In genomic region chr11:66976048-66976467, GRCh38 we compare ENCODE assay signal across 8 cellular contexts. TPM values are rescaled to one million over a fixed set of nuclear protein-coding genes. Genes with fewer than 3 reads are reported as not detected.
A peak's percentile ranks its signal among the peaks of the same experiment; 100 is the strongest.
DNase-seq lines count a peak whose midpoint lies in the region; ATAC-seq and TF ChIP-seq lines count a peak whose summit lies in the region.

No MANE protein-coding gene starts in this region.

- peaks cover 4% of the 10 kb centered on the region for H3K36me3 Mint-ChIP-seq in activated CD4-positive, alpha-beta memory T cell treated with anti-CD3 and anti-CD28 coated beads for 36 hours
- H3K36me3 Mint-ChIP-seq in activated CD4-positive, alpha-beta memory T cell treated with anti-CD3 and anti-CD28 coated beads, Interleukin-2, amount 10 ng/mL, durations not matched to agents 7 days and 5 days (ENCODE audit: low read depth), result no peaks in the 10 kb centered on the region

- 47 to 66% methylated on average over 9 of the region's 9 CpGs for WGBS in sigmoid colon, 2 donors

- no peak overlapping the region for H3K27ac Mint-ChIP-seq in activated CD4-positive, alpha-beta memory T cell treated with anti-CD3 and anti-CD28 coated beads for 36 hours
- H3K27ac Mint-ChIP-seq in activated CD4-positive, alpha-beta memory T cell treated with anti-CD3 and anti-CD28 coated beads, Interleukin-2, amount 10 ng/mL, durations not matched to agents 7 days and 5 days, result no peak overlapping the region
- peak overlapping the region in 1 of 2 donors; percentile 57 for H3K27ac Mint-ChIP-seq in stimulated activated naive CD8-positive, alpha-beta T cell treated with anti-CD3 and anti-CD28 coated beads, Interleukin-15, amount 100 ng/mL, for 72 hours

- no peak for TF ChIP-seq EP300 in sigmoid colon (IDR thresholded peaks at IDR 0.05)

- peak; percentile 40 for DNase-seq in activated CD4-positive, alpha-beta memory T cell treated with anti-CD3 and anti-CD28 coated beads for 36 hours
- DNase-seq in activated CD4-positive, alpha-beta memory T cell treated with anti-CD3 and anti-CD28 coated beads, Interleukin-2, amount 10 ng/mL, durations not matched to agents 7 days and 5 days, result no peak
- DNase-seq in SJCRH30 (peak; percentile 29 to 59), foreskin keratinocyte (no peak), NCI-H345 treated with DMSO at 0.1 percent for 48 hours (lab: John Stamatoyannopoulos, UW; ENCODE audit: unreplicated experiment) (no peak), sigmoid colon (no peak)
- DNase-seq in stimulated activated naive CD8-positive, alpha-beta T cell treated with anti-CD3 and anti-CD28 coated beads, Interleukin-15, amount 100 ng/mL, for 72 hours, result peak in 1 of 2 donors; percentile 20

- H3K27ac ChIP-seq in SJCRH30 (no peak overlapping the region), foreskin keratinocyte (no peak overlapping the region), sigmoid colon (no peak overlapping the region)

- TF ChIP-seq CTCF in foreskin keratinocyte (conservative IDR thresholded peaks at IDR 0.05), result peak; percentile 77
- peak in 1 of 4 experiments; percentile 15 for TF ChIP-seq CTCF in sigmoid colon (IDR thresholded peaks at IDR 0.05)

- intact Hi-C loops in activated CD4-positive, alpha-beta memory T cell treated with anti-CD3 and anti-CD28 coated beads for 36 hours (cut with micrococcal nuclease), result no loop called here
- intact Hi-C loops in sigmoid colon (cut with DNase I), result no loop called here

- CTCF ChIA-PET in activated CD4-positive, alpha-beta memory T cell treated with anti-CD3 and anti-CD28 coated beads for 36 hours (lab: Charles Lee), result interaction anchor here (0.6 to 1.7 kb wide), 10 partner anchors 15 to 590 kb away, joined by 3 to 8 read pairs (median 4); no protein-coding TSS in a partner anchor
- CTCF ChIA-PET in activated CD4-positive, alpha-beta memory T cell treated with anti-CD3 and anti-CD28 coated beads, Interleukin-2, amount 10 ng/mL, durations not matched to agents 7 days and 5 days (lab: Charles Lee), result interaction anchor here (1.0 kb wide), 1 partner anchor 280 kb away, joined by 3 read pairs; no protein-coding TSS in a partner anchor

- no peak for ATAC-seq in foreskin keratinocyte
- peak; percentile 64 for ATAC-seq in stimulated activated naive CD8-positive, alpha-beta T cell treated with anti-CD3 and anti-CD28 coated beads, Interleukin-15, amount 100 ng/mL, for 72 hours
- ATAC-seq in GM21723 (IDR thresholded peaks at IDR 0.05; ENCODE audit: unreplicated experiment), result no peak

- peaks cover 4% of the 10 kb centered on the region for H3K4me1 Mint-ChIP-seq in activated CD4-positive, alpha-beta memory T cell treated with anti-CD3 and anti-CD28 coated beads for 36 hours (ENCODE audit: low read depth)
- peaks cover 3% of the 10 kb centered on the region for H3K4me1 Mint-ChIP-seq in activated CD4-positive, alpha-beta memory T cell treated with anti-CD3 and anti-CD28 coated beads, Interleukin-2, amount 10 ng/mL, durations not matched to agents 7 days and 5 days
- H3K4me1 Mint-ChIP-seq in stimulated activated naive CD8-positive, alpha-beta T cell treated with anti-CD3 and anti-CD28 coated beads, Interleukin-15, amount 100 ng/mL, for 72 hours, result peaks cover 2% of the 10 kb centered on the region

- H3K27me3 ChIP-seq in SJCRH30 (no peaks in the 10 kb centered on the region), foreskin keratinocyte (no peaks in the 10 kb centered on the region), sigmoid colon (no peaks in the 10 kb centered on the region)

- H3K4me3 ChIP-seq in SJCRH30 (no peak overlapping the region), sigmoid colon (no peak overlapping the region)

- TF ChIP-seq POLR2A in sigmoid colon (IDR thresholded peaks at IDR 0.05), result no peak

- no peak overlapping the region for H3K4me3 Mint-ChIP-seq in activated CD4-positive, alpha-beta memory T cell treated with anti-CD3 and anti-CD28 coated beads for 36 hours
- no peak overlapping the region for H3K4me3 Mint-ChIP-seq in activated CD4-positive, alpha-beta memory T cell treated with anti-CD3 and anti-CD28 coated beads, Interleukin-2, amount 10 ng/mL, durations not matched to agents 7 days and 5 days
- no peak overlapping the region for H3K4me3 Mint-ChIP-seq in stimulated activated naive CD8-positive, alpha-beta T cell treated with anti-CD3 and anti-CD28 coated beads, Interleukin-15, amount 100 ng/mL, for 72 hours

- H3K27me3 Mint-ChIP-seq in activated CD4-positive, alpha-beta memory T cell treated with anti-CD3 and anti-CD28 coated beads for 36 hours, result peaks cover 7% of the 10 kb centered on the region
- peaks cover 1% of the 10 kb centered on the region for H3K27me3 Mint-ChIP-seq in activated CD4-positive, alpha-beta memory T cell treated with anti-CD3 and anti-CD28 coated beads, Interleukin-2, amount 10 ng/mL, durations not matched to agents 7 days and 5 days
- H3K27me3 Mint-ChIP-seq in stimulated activated naive CD8-positive, alpha-beta T cell treated with anti-CD3 and anti-CD28 coated beads, Interleukin-15, amount 100 ng/mL, for 72 hours, result peaks cover 17% of the 10 kb centered on the region

- H3K9me3 ChIP-seq in SJCRH30 (replicated peaks) (no peaks in the 10 kb centered on the region), sigmoid colon (peaks cover 0 to 7% (median 3%) of the 10 kb centered on the region in 4 donors)

- POLR2A ChIA-PET in activated CD4-positive, alpha-beta memory T cell treated with anti-CD3 and anti-CD28 coated beads for 36 hours (lab: Charles Lee), result no interaction called here
- POLR2A ChIA-PET in activated CD4-positive, alpha-beta memory T cell treated with anti-CD3 and anti-CD28 coated beads, Interleukin-2, amount 10 ng/mL, durations not matched to agents 7 days and 5 days (lab: Charles Lee), result interaction anchor here (1.3 to 1.9 kb wide), 2 partner anchors 17 to 134 kb away, joined by 3 to 5 read pairs; no protein-coding TSS in a partner anchor

- no peaks in the 10 kb centered on the region for H3K36me3 ChIP-seq in SJCRH30
- H3K36me3 ChIP-seq in sigmoid colon, result no peaks in the 10 kb centered on the region

- no peaks in the 10 kb centered on the region; the same call in 1 of the 2 replicates for H3K4me1 ChIP-seq in SJCRH30
- H3K4me1 ChIP-seq in foreskin keratinocyte, result peaks cover 8% of the 10 kb centered on the region
- H3K4me1 ChIP-seq in sigmoid colon, result no peaks in the 10 kb centered on the region

- peaks cover 18% of the 10 kb centered on the region for H3K9me3 Mint-ChIP-seq in activated CD4-positive, alpha-beta memory T cell treated with anti-CD3 and anti-CD28 coated beads for 36 hours
- peaks cover 2% of the 10 kb centered on the region for H3K9me3 Mint-ChIP-seq in activated CD4-positive, alpha-beta memory T cell treated with anti-CD3 and anti-CD28 coated beads, Interleukin-2, amount 10 ng/mL, durations not matched to agents 7 days and 5 days
- peaks cover 5 to 28% of the 10 kb centered on the region in 2 donors for H3K9me3 Mint-ChIP-seq in stimulated activated naive CD8-positive, alpha-beta T cell treated with anti-CD3 and anti-CD28 coated beads, Interleukin-15, amount 100 ng/mL, for 72 hours

RNA-seq across cellular contexts. Expression of gene C11orf86, which starts 1.0 kb away (rescaled TPM):
- not detected for total RNA-seq in activated CD4-positive, alpha-beta memory T cell treated with anti-CD3 and anti-CD28 coated beads for 36 hours
- total RNA-seq in activated CD4-positive, alpha-beta memory T cell treated with anti-CD3 and anti-CD28 coated beads, Interleukin-2, amount 10 ng/mL, durations not matched to agents 7 days and 5 days, result not detected
- total RNA-seq in SJCRH30 (2014; rRNA removed; shearing (Covaris generic)), result not detected in 2 replicates
- total RNA-seq in foreskin keratinocyte, result not detected in 2 replicates
- not detected in 2 replicates for polyA plus RNA-seq in foreskin keratinocyte
- total RNA-seq in sigmoid colon, result not detected
- polyA plus RNA-seq in sigmoid colon, result 100 to 1,000 TPM in 2 of 3 donors, 10 to 100 TPM in 1; 61.0 to 297 (median 132) TPM

RNA-seq across cellular contexts. Expression of gene PC, which starts 17.9 kb away (rescaled TPM):
- total RNA-seq in activated CD4-positive, alpha-beta memory T cell treated with anti-CD3 and anti-CD28 coated beads for 36 hours, result 10 to 100 TPM; 13.1 to 15.3 TPM
- 1 to 10 TPM; 5.1 to 7.4 TPM for total RNA-seq in activated CD4-positive, alpha-beta memory T cell treated with anti-CD3 and anti-CD28 coated beads, Interleukin-2, amount 10 ng/mL, durations not matched to agents 7 days and 5 days
- 19.9 and 22.9 TPM in 2 replicates for total RNA-seq in SJCRH30 (2014; rRNA removed; shearing (Covaris generic))
- total RNA-seq in foreskin keratinocyte (40.2 and 41.3 TPM in 2 replicates), sigmoid colon (10 to 100 TPM in 1 of 4 donors, 1 to 10 TPM in 3; 2.0 to 11.8 (median 5.1) TPM)
- polyA plus RNA-seq in foreskin keratinocyte (44.9 and 46.0 TPM in 2 replicates), sigmoid colon (10 to 100 TPM; 27.0 to 40.2 (median 34.2) TPM)

RNA-seq across cellular contexts. Expression of gene SYT12, which starts 46.9 kb away (rescaled TPM):
- not detected for total RNA-seq in activated CD4-positive, alpha-beta memory T cell treated with anti-CD3 and anti-CD28 coated beads for 36 hours
- not detected for total RNA-seq in activated CD4-positive, alpha-beta memory T cell treated with anti-CD3 and anti-CD28 coated beads, Interleukin-2, amount 10 ng/mL, durations not matched to agents 7 days and 5 days
- 0.06 and 0.13 TPM in 2 replicates for total RNA-seq in SJCRH30 (2014; rRNA removed; shearing (Covaris generic))
- 0.10 and 0.25 TPM in 2 replicates for total RNA-seq in foreskin keratinocyte
- 0.09 and 0.11 TPM in 2 replicates for polyA plus RNA-seq in foreskin keratinocyte
- not detected for total RNA-seq in sigmoid colon
- polyA plus RNA-seq in sigmoid colon, result 1 to 10 TPM in 1 of 3 donors, under 1 TPM in 2; under 0.01 to 1.1 (median 0.92) TPM

Comparison
In these comparisons a context has a peak if more than half of its experiments do, and no peak if none do; other contexts are left out.
1. DNase-seq: peak in activated CD4-positive, alpha-beta memory T cell treated with anti-CD3 and anti-CD28 coated beads for 36 hours (single experiment) and SJCRH30 (2 of 2); none in activated CD4-positive, alpha-beta memory T cell treated with anti-CD3 and anti-CD28 coated beads, Interleukin-2, amount 10 ng/mL, durations not matched to agents 7 days and 5 days (single experiment), foreskin keratinocyte (0 of 2), NCI-H345 treated with DMSO at 0.1 percent for 48 hours (single experiment) and sigmoid colon (single experiment).